Comparison of ENCODE assay signal across 2 cellular contexts in the genomic region with DNA sequence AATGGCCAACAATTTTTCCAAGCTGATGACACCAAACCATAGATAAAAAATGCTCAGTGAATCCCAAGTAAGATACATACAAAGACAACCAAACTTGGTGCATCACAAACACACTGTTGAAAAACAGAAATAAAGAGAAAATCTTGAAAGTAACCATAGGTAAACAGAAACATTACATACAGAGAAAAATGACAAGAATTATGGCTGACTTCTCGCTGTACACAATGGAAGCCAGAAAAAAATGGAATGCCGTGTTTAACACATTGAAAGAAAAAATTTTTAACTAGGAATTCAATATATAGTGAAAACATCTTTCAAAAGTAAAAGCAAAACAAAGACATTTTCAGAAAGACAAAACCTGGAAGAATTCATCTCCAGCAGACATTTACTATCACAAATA.
TF ChIP-seq lines count a peak whose summit lies in the region.

No MANE protein-coding gene starts in this region.

TF ChIP-seq in HepG2, 621 proteins besides CTCF, POLR2A, EP300 and RAD21:
- TF ChIP-seq ZBTB8A (CRISPR knock-in tag; IDR thresholded peaks at IDR 0.05; ENCODE audit: borderline replicate concordance, low read depth) (no peak), ZNF317 (CRISPR knock-in tag; IDR thresholded peaks at IDR 0.05) (peak; percentile 98), TCF7L2 (IDR thresholded peaks at IDR 0.05; ENCODE audit: low read depth, low read length) (no peak), ZNF512B (CRISPR knock-in tag; IDR thresholded peaks at IDR 0.05; ENCODE audit: borderline replicate concordance) (no peak), ZNF496 (CRISPR knock-in tag; IDR thresholded peaks at IDR 0.05; ENCODE audit: insufficient replicate concordance) (no peak)

TF ChIP-seq in K562, 482 proteins besides CTCF, POLR2A, EP300 and RAD21 (continues in another document):
- TF ChIP-seq THRAP3 (IDR thresholded peaks at IDR 0.05; ENCODE audit: borderline replicate concordance), result 0 out of 2 replicates have a peak, but pooled peaks have one; percentile 41
- no peak for TF ChIP-seq RCOR1 (IDR thresholded peaks at IDR 0.05; ENCODE audit: borderline replicate concordance in 1 of 2, low read depth in 2 of 2, low read length in 2 of 2)
- no peak for TF ChIP-seq SMAD2 (IDR thresholded peaks at IDR 0.05; ENCODE audit: low read depth, low read length)
- TF ChIP-seq HDAC1 (IDR thresholded peaks at IDR 0.05), result peak in 1 of 2 experiments; percentile 22; a peak in 1 of 4 replicates
- peak; percentile 41; the same call in 1 of the 2 replicates for TF ChIP-seq EHMT2 (IDR thresholded peaks at IDR 0.05)
- TF ChIP-seq, protein P1, sequence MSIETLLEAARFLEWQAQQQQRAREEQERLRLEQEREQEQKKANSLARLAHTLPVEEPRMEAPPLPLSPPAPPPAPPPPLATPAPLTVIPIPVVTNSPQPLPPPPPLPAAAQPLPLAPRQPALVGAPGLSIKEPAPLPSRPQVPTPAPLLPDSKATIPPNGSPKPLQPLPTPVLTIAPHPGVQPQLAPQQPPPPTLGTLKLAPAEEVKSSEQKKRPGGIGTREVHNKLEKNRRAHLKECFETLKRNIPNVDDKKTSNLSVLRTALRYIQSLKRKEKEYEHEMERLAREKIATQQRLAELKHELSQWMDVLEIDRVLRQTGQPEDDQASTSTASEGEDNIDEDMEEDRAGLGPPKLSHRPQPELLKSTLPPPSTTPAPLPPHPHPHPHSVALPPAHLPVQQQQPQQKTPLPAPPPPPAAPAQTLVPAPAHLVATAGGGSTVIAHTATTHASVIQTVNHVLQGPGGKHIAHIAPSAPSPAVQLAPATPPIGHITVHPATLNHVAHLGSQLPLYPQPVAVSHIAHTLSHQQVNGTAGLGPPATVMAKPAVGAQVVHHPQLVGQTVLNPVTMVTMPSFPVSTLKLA (conservative IDR thresholded peaks at IDR 0.05), result 0 out of 4 replicates have a peak, but pooled peaks of 1 of the 2 experiments have one; percentile 7
- no peak for TF ChIP-seq ZBTB17 (CRISPR knock-in tag; IDR thresholded peaks at IDR 0.05)
- TF ChIP-seq ZNF280B (CRISPR knock-in tag; IDR thresholded peaks at IDR 0.05), result peak; percentile 74; the same call in 1 of the 2 replicates
- peak; percentile 53; the same call in 1 of the 2 replicates for TF ChIP-seq CBX1 (IDR thresholded peaks at IDR 0.05; ENCODE audit: low read depth)
- TF ChIP-seq FOXK2 (conservative IDR thresholded peaks at IDR 0.05 in 1 of 2, IDR thresholded peaks at IDR 0.05 in 1 of 2; ENCODE audit: low read depth in 2 of 2), result peak in 1 of 2 experiments; percentile 35; a peak in 1 of 4 replicates
- TF ChIP-seq CHD4 (IDR thresholded peaks at IDR 0.05; ENCODE audit: insufficient read depth, insufficient replicate concordance, low read depth, low read length, poor library complexity, severe bottlenecking), result no peak
- no peak for TF ChIP-seq ATF3 (IDR thresholded peaks at IDR 0.05)
- no peak for TF ChIP-seq ATF3 (CRISPR knock-in tag; conservative IDR thresholded peaks at IDR 0.05)
- no peak for TF ChIP-seq MCM5 (IDR thresholded peaks at IDR 0.05; ENCODE audit: low read depth)
- TF ChIP-seq, protein P2, sequence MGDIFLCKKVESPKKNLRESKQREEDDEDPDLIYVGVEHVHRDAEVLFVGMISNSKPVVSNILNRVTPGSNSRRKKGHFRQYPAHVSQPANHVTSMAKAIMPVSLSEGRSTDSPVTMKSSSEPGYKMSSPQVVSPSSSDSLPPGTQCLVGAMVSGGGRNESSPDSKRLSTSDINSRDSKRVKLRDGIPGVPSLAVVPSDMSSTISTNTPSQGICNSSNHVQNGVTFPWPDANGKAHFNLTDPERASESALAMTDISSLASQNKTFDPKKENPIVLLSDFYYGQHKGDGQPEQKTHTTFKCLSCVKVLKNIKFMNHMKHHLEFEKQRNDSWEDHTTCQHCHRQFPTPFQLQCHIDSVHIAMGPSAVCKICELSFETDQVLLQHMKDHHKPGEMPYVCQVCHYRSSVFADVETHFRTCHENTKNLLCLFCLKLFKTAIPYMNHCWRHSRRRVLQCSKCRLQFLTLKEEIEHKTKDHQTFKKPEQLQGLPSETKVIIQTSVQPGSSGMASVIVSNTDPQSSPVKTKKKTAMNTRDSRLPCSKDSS (IDR thresholded peaks at IDR 0.05; ENCODE audit: low read depth, partially characterized antibody), result peak; percentile 67
- TF ChIP-seq ADNP (tag; IDR thresholded peaks at IDR 0.05), result no peak
- TF ChIP-seq SIN3A (IDR thresholded peaks at IDR 0.05; ENCODE audit: borderline replicate concordance in 2 of 2, control insufficient read depth in 1 of 2, low read depth in 2 of 2, low read length in 2 of 2), result no peak
- TF ChIP-seq TEAD4 (IDR thresholded peaks at IDR 0.05; ENCODE audit: low read length), result peak; percentile 42
- no peak for TF ChIP-seq TEAD4 (CRISPR knock-in tag; IDR thresholded peaks at IDR 0.05; ENCODE audit: borderline replicate concordance)
- TF ChIP-seq, protein P3, sequence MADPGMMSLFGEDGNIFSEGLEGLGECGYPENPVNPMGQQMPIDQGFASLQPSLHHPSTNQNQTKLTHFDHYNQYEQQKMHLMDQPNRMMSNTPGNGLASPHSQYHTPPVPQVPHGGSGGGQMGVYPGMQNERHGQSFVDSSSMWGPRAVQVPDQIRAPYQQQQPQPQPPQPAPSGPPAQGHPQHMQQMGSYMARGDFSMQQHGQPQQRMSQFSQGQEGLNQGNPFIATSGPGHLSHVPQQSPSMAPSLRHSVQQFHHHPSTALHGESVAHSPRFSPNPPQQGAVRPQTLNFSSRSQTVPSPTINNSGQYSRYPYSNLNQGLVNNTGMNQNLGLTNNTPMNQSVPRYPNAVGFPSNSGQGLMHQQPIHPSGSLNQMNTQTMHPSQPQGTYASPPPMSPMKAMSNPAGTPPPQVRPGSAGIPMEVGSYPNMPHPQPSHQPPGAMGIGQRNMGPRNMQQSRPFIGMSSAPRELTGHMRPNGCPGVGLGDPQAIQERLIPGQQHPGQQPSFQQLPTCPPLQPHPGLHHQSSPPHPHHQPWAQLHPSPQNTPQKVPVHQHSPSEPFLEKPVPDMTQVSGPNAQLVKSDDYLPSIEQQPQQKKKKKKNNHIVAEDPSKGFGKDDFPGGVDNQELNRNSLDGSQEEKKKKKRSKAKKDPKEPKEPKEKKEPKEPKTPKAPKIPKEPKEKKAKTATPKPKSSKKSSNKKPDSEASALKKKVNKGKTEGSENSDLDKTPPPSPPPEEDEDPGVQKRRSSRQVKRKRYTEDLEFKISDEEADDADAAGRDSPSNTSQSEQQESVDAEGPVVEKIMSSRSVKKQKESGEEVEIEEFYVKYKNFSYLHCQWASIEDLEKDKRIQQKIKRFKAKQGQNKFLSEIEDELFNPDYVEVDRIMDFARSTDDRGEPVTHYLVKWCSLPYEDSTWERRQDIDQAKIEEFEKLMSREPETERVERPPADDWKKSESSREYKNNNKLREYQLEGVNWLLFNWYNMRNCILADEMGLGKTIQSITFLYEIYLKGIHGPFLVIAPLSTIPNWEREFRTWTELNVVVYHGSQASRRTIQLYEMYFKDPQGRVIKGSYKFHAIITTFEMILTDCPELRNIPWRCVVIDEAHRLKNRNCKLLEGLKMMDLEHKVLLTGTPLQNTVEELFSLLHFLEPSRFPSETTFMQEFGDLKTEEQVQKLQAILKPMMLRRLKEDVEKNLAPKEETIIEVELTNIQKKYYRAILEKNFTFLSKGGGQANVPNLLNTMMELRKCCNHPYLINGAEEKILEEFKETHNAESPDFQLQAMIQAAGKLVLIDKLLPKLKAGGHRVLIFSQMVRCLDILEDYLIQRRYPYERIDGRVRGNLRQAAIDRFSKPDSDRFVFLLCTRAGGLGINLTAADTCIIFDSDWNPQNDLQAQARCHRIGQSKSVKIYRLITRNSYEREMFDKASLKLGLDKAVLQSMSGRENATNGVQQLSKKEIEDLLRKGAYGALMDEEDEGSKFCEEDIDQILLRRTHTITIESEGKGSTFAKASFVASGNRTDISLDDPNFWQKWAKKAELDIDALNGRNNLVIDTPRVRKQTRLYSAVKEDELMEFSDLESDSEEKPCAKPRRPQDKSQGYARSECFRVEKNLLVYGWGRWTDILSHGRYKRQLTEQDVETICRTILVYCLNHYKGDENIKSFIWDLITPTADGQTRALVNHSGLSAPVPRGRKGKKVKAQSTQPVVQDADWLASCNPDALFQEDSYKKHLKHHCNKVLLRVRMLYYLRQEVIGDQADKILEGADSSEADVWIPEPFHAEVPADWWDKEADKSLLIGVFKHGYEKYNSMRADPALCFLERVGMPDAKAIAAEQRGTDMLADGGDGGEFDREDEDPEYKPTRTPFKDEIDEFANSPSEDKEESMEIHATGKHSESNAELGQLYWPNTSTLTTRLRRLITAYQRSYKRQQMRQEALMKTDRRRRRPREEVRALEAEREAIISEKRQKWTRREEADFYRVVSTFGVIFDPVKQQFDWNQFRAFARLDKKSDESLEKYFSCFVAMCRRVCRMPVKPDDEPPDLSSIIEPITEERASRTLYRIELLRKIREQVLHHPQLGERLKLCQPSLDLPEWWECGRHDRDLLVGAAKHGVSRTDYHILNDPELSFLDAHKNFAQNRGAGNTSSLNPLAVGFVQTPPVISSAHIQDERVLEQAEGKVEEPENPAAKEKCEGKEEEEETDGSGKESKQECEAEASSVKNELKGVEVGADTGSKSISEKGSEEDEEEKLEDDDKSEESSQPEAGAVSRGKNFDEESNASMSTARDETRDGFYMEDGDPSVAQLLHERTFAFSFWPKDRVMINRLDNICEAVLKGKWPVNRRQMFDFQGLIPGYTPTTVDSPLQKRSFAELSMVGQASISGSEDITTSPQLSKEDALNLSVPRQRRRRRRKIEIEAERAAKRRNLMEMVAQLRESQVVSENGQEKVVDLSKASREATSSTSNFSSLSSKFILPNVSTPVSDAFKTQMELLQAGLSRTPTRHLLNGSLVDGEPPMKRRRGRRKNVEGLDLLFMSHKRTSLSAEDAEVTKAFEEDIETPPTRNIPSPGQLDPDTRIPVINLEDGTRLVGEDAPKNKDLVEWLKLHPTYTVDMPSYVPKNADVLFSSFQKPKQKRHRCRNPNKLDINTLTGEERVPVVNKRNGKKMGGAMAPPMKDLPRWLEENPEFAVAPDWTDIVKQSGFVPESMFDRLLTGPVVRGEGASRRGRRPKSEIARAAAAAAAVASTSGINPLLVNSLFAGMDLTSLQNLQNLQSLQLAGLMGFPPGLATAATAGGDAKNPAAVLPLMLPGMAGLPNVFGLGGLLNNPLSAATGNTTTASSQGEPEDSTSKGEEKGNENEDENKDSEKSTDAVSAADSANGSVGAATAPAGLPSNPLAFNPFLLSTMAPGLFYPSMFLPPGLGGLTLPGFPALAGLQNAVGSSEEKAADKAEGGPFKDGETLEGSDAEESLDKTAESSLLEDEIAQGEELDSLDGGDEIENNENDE (IDR thresholded peaks at IDR 0.05; ENCODE audit: low read depth, low read length), result no peak
- no peak for TF ChIP-seq SRSF7 (optimal IDR thresholded peaks at IDR 0.05; ENCODE audit: low read depth, low read length)
- no peak for TF ChIP-seq ZNF347 (CRISPR knock-in tag; IDR thresholded peaks at IDR 0.05; ENCODE audit: low read depth)
- TF ChIP-seq, protein P4, sequence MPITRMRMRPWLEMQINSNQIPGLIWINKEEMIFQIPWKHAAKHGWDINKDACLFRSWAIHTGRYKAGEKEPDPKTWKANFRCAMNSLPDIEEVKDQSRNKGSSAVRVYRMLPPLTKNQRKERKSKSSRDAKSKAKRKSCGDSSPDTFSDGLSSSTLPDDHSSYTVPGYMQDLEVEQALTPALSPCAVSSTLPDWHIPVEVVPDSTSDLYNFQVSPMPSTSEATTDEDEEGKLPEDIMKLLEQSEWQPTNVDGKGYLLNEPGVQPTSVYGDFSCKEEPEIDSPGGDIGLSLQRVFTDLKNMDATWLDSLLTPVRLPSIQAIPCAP (CRISPR knock-in tag; IDR thresholded peaks at IDR 0.05; ENCODE audit: borderline replicate concordance), result no peak
- TF ChIP-seq CBX3 (IDR thresholded peaks at IDR 0.05; ENCODE audit: borderline replicate concordance in 1 of 2, low read length in 2 of 2), result peak in 1 of 2 experiments; percentile 99; a peak in 2 of 3 replicates
- 0 out of 2 replicates have a peak, but pooled peaks have one; percentile 65 for TF ChIP-seq CC2D1A (IDR thresholded peaks at IDR 0.05)
- TF ChIP-seq FOXO4 (CRISPR knock-in tag; IDR thresholded peaks at IDR 0.05), result no peak
